ENCODE assay signal across 8 cellular contexts in genomic region chr6:28895131-28895812, GRCh38. TPM values are rescaled to one million over a fixed set of nuclear protein-coding genes. Genes with fewer than 3 reads are reported as not detected.
A peak's percentile ranks its signal among the peaks of the same experiment; 100 is the strongest.
DNase-seq lines count a peak whose midpoint lies in the region; ATAC-seq, FAIRE-seq and TF ChIP-seq lines count a peak whose summit lies in the region.

No MANE protein-coding gene starts in this region.

- H3K4me1 ChIP-seq in HepG2 (ENCODE audit: insufficient read depth, low read length): peaks cover 40% of the 10 kb centered on the region

- intact Hi-C loops in HepG2 (cut with micrococcal nuclease; ENCODE audit: unreplicated experiment): no loop called here

- H2AFZ ChIP-seq in HepG2 (ENCODE audit: low read length): peak overlapping the region; percentile 95

- H3K27me3 ChIP-seq in HepG2 (ENCODE audit: control insufficient read depth in 1 of 2, insufficient read depth in 2 of 2, low read length in 2 of 2): no peaks in the 10 kb centered on the region; a peak in 1 of 5 replicates

- CTCF ChIA-PET in HepG2 (lab: Yijun Ruan, JAX; ENCODE audit: low intra/inter-chr PET ratio, low total read pairs): no interaction called here

- H3K36me3 ChIP-seq in HepG2 (replicated peaks in 1 of 2; ENCODE audit: control insufficient read depth in 1 of 2, insufficient read depth in 2 of 2, low read length in 2 of 2): no peaks in the 10 kb centered on the region; a peak in 1 of 5 replicates

- WGBS in HepG2 (ENCODE audit: low lambda C conversion rate): 20% methylated on average over 19 of the region's 27 CpGs

- H3K9me3 ChIP-seq in HepG2 (ENCODE audit: low read length): no peaks in the 10 kb centered on the region

- no peak for TF ChIP-seq RAD21 in HepG2 (CRISPR knock-in tag; IDR thresholded peaks at IDR 0.05)

- in situ Hi-C loops in HepG2 (cut with HindIII; ENCODE audit: extremely low pct_ligation_motif_present, low pct_unique_long_range_greater_than_20kb): no loop called here

- TF ChIP-seq EP300 in HepG2 (IDR thresholded peaks at IDR 0.05; ENCODE audit: low read depth in 2 of 2, low read length in 2 of 2) (no peak), HepG2 (CRISPR knock-in tag; IDR thresholded peaks at IDR 0.05; ENCODE audit: borderline replicate concordance) (no peak)

- TF ChIP-seq POLR2A in HepG2 (IDR thresholded peaks at IDR 0.05; ENCODE audit: insufficient read depth in 1 of 2, low read depth in 2 of 2, low read length in 2 of 2): peak; percentile 90 to 95

- H3K9ac ChIP-seq in HepG2 (ENCODE audit: insufficient read depth, low read depth, low read length): peak overlapping the region; percentile 97

- no peak for TF ChIP-seq CTCF in C4-2B (conservative IDR thresholded peaks at IDR 0.05)
- no peak for TF ChIP-seq CTCF in HepG2 (CRISPR knock-in tag; IDR thresholded peaks at IDR 0.05)

- BruUV-seq in HepG2 (replicated peaks; lab: Mats Ljungman, UMichigan): TSS peak; percentile 21

- peak; percentile 56 for ATAC-seq in GM19351 (IDR thresholded peaks at IDR 0.05; ENCODE audit: unreplicated experiment)
- ATAC-seq in HG03521 (IDR thresholded peaks at IDR 0.05; ENCODE audit: unreplicated experiment): peak; percentile 70
- ATAC-seq in HepG2: peak; percentile 86

- peak overlapping the region; percentile 82 to 97 (median 86) for H3K4me3 ChIP-seq in HepG2 (replicated peaks in 1 of 3; ENCODE audit: insufficient read depth in 1 of 3, low read depth in 2 of 3, low read length in 3 of 3)

- no peaks in the 10 kb centered on the region for H3K79me2 ChIP-seq in HepG2 (ENCODE audit: insufficient read depth, low read length)

- H3K4me2 ChIP-seq in HepG2 (ENCODE audit: low read depth, low read length): peak overlapping the region; percentile 99

- POLR2A ChIA-PET in HepG2 (lab: Yijun Ruan, JAX): interaction anchor here (0.7 to 3.5 kb wide), 24 partner anchors 10 to 1311 kb away, joined by 3 to 120 read pairs (median 6); partner anchors contain the start of gene TRIM27

- H4K20me1 ChIP-seq in HepG2 (ENCODE audit: insufficient read depth, low read length): no peaks in the 10 kb centered on the region

- peak; percentile 99 for DNase-seq in NCI-H748 (lab: John Stamatoyannopoulos, UW; ENCODE audit: unreplicated experiment)
- DNase-seq in activated CD4-positive, alpha-beta T cell treated with anti-CD3 and anti-CD28 coated beads, Interleukin-2, amount 50 U/mL, for 24 hours (ENCODE audit: low read depth in 1 of 2, low spot score in 1 of 2): peak; percentile 71 to 94
- DNase-seq in dermis microvascular lymphatic vessel endothelial cell (ENCODE audit: low read depth in 2 of 2): peak; percentile 94 to 96
- peak; percentile 98 for DNase-seq in HepG2 (ENCODE audit: low spot score)
- peak; percentile 83 to 85 for DNase-seq in stimulated activated CD4-positive, alpha-beta T cell treated with anti-CD3 and anti-CD28 coated beads, Interleukin-2, amount 100 ng/mL, for 48 hours

- peak overlapping the region; percentile 91 for H3K27ac ChIP-seq in C4-2B
- H3K27ac ChIP-seq in HepG2 (ENCODE audit: extremely low read length, insufficient read depth, low read length): peak overlapping the region; percentile 93

- peak; percentile 90 for FAIRE-seq in HepG2 (lab: Jason Lieb, UNC)

TF ChIP-seq in HepG2, 621 proteins besides CTCF, POLR2A, EP300 and RAD21 (continues in another document):
- TF ChIP-seq IKZF1 (IDR thresholded peaks at IDR 0.05) (no peak), YY1 (IDR thresholded peaks at IDR 0.05; ENCODE audit: insufficient read depth, insufficient replicate concordance, low read depth, low read length) (peak; percentile 84), TRAFD1 (CRISPR knock-in tag; IDR thresholded peaks at IDR 0.05; ENCODE audit: borderline replicate concordance) (0 out of 2 replicates have a peak, but pooled peaks have one; percentile 14), SOX13 (IDR thresholded peaks at IDR 0.05) (no peak), SOX13 (CRISPR knock-in tag; conservative IDR thresholded peaks at IDR 0.05 in 1 of 2, IDR thresholded peaks at IDR 0.05 in 1 of 2) (no peak), NCOR1 (IDR thresholded peaks at IDR 0.05; ENCODE audit: borderline replicate concordance, low read length) (no peak), HOXA5 (CRISPR knock-in tag; IDR thresholded peaks at IDR 0.05) (no peak), MXD1 (CRISPR knock-in tag; IDR thresholded peaks at IDR 0.05) (peak; percentile 12; the same call in 1 of the 2 replicates), ZSCAN22 (CRISPR knock-in tag; IDR thresholded peaks at IDR 0.05) (no peak; the same call in 1 of the 2 replicates), KLF6 (CRISPR knock-in tag; IDR thresholded peaks at IDR 0.05) (peak; percentile 68), SNAPC4 (CRISPR knock-in tag; IDR thresholded peaks at IDR 0.05) (no peak; the same call in 1 of the 2 replicates)

RNA-seq across cellular contexts. Expression of gene TRIM27, which starts 28.5 kb away (rescaled TPM):
- total RNA-seq in dermis microvascular lymphatic vessel endothelial cell (39.2 and 59.9 TPM in 2 replicates), HepG2 (2016; rRNA removed; fragmentation: Illumina TruSeq; extraction: Trizol) (79.0 and 88.6 TPM in 2 replicates)
- total RNA-seq in HepG2 (2016; cell fraction: cytosol; rRNA removed; fragmentation: Illumina TruSeq; extraction: Trizol; ENCODE audit: low read depth): 14.2 and 14.7 TPM in 2 replicates
- total RNA-seq in HepG2 (2016; cell fraction: insoluble cytoplasmic fraction; rRNA removed; fragmentation: Illumina TruSeq; extraction: Trizol): 82.1 and 84.2 TPM in 2 replicates
- 35.6 and 36.2 TPM in 2 replicates for total RNA-seq in HepG2 (2016; cell fraction: membrane; rRNA removed; fragmentation: Illumina TruSeq; extraction: Trizol)
- 86.3 and 102 TPM in 2 replicates for total RNA-seq in HepG2 (2016; cell fraction: nucleus; rRNA removed; fragmentation: Illumina TruSeq; extraction: Trizol)
- 108 and 112 TPM in 2 replicates for polyA plus RNA-seq in HepG2 (2011; rRNA removed)
- polyA plus RNA-seq in HepG2 (2011; cell fraction: cytosol; rRNA removed): 79.8 and 88.4 TPM in 2 replicates
- polyA plus RNA-seq in HepG2 (2011; cell fraction: nucleus; rRNA removed): 158 and 172 TPM in 2 replicates
- polyA plus RNA-seq in HepG2 (2012): 57.6 and 68.7 TPM in 2 replicates
- polyA plus RNA-seq in HepG2 (2016; cell fraction: cytosol; fragmentation: Illumina TruSeq; extraction: Trizol; ENCODE audit: low read depth): 6.2 and 6.6 TPM in 2 replicates
- polyA plus RNA-seq in HepG2 (2016; cell fraction: insoluble cytoplasmic fraction; fragmentation: Illumina TruSeq; extraction: Trizol; ENCODE audit: low read depth): 74.5 and 78.1 TPM in 2 replicates
- 14.8 and 17.7 TPM in 2 replicates for polyA plus RNA-seq in HepG2 (2016; cell fraction: membrane; fragmentation: Illumina TruSeq; extraction: Trizol; ENCODE audit: low read depth)
- 88.3 and 97.6 TPM in 2 replicates for polyA plus RNA-seq in HepG2 (2016; cell fraction: nucleus; fragmentation: Illumina TruSeq; extraction: Trizol; ENCODE audit: insufficient read depth, low read depth)
- 155 and 156 TPM in 2 replicates for polyA minus RNA-seq in HepG2 (2011; rRNA and poly(A)+ RNA removed; ENCODE audit: low replicate concordance)
- 47.8 and 51.6 TPM in 2 replicates for polyA minus RNA-seq in HepG2 (2011; cell fraction: cytosol; rRNA and poly(A)+ RNA removed)
- polyA minus RNA-seq in HepG2 (2011; cell fraction: nucleus; rRNA and poly(A)+ RNA removed): 183 and 209 TPM in 2 replicates

Comparison
In these comparisons a context has a peak if more than half of its experiments do, and no peak if none do; other contexts are left out.
1. Peak in every context shown above with its lines: DNase-seq, ATAC-seq, H3K4me3 ChIP-seq and H3K27ac ChIP-seq.